In genomic region chr18:22349966-22350365, GRCh38 we compare ENCODE assay signal across 19 cellular contexts.
DNase-seq lines count a peak whose midpoint lies in the region; ATAC-seq, FAIRE-seq and TF ChIP-seq lines count a peak whose summit lies in the region.
"Had no signal": no experiment of that assay in that cellular context is flagged by ENCODE, and none has a peak within 500 bp of the region (broad histone marks: within the 10 kb centered on the region; RNA-seq: fewer than 3 reads in every experiment).

No MANE protein-coding gene starts in this region.

- ATAC-seq in activated naive CD8-positive, alpha-beta T cell treated with anti-CD3 and anti-CD28 coated beads, Interleukin-2, amount 50 U/mL, for 24 hours: no peak
- ATAC-seq in GM18861 (IDR thresholded peaks at IDR 0.05; ENCODE audit: unreplicated experiment): no peak
- ATAC-seq: A549; activated T-cell treated with anti-CD3 and anti-CD28 coated beads, Interleukin-2, amount 50 U/mL, for 4 hours; WTC11 had no signal

- H3K36me3 ChIP-seq in astrocyte (ENCODE audit: insufficient read depth, low read length): no peaks in the 10 kb centered on the region
- H3K36me3 ChIP-seq: SJSA1 had no signal

- no peaks in the 10 kb centered on the region for H4K20me1 ChIP-seq in astrocyte (ENCODE audit: insufficient read depth, low read length)

- no peaks in the 10 kb centered on the region for H3K9me3 ChIP-seq in astrocyte (ENCODE audit: insufficient read depth, low read depth, low read length)
- H3K9me3 ChIP-seq: A549, SJSA1 had no signal

- no peak overlapping the region for H3K9ac ChIP-seq in astrocyte (ENCODE audit: low read length)

- peaks cover 13% of the 10 kb centered on the region for H3K27me3 Mint-ChIP-seq in activated naive CD8-positive, alpha-beta T cell
- peaks cover 42% of the 10 kb centered on the region for H3K27me3 Mint-ChIP-seq in activated naive CD8-positive, alpha-beta T cell treated with anti-CD3 and anti-CD28 coated beads, Interleukin-2, amount 50 U/mL, for 24 hours
- peaks cover 41% of the 10 kb centered on the region for H3K27me3 Mint-ChIP-seq in astrocyte (ENCODE audit: low read depth, unreplicated experiment)
- H3K27me3 Mint-ChIP-seq in type B pancreatic cell: peaks cover 69% of the 10 kb centered on the region

- TF ChIP-seq CTCF in astrocyte (IDR thresholded peaks at IDR 0.05; ENCODE audit: insufficient read depth, low read depth, low read length) (no peak), type B pancreatic cell (conservative IDR thresholded peaks at IDR 0.05) (no peak)

- no peaks in the 10 kb centered on the region for H3K79me2 ChIP-seq in astrocyte (ENCODE audit: insufficient read depth, low read length)

- peak overlapping the region; percentile 88 for H3K4me2 ChIP-seq in astrocyte (ENCODE audit: low read length)
- H3K4me2 ChIP-seq: A549 had no signal

- peak overlapping the region; percentile 81 for H3K4me3 Mint-ChIP-seq in activated naive CD8-positive, alpha-beta T cell
- H3K4me3 Mint-ChIP-seq in activated naive CD8-positive, alpha-beta T cell treated with anti-CD3 and anti-CD28 coated beads, Interleukin-2, amount 50 U/mL, for 24 hours: no peak overlapping the region
- H3K4me3 Mint-ChIP-seq in astrocyte (ENCODE audit: unreplicated experiment): no peak overlapping the region
- peak overlapping the region; percentile 87 for H3K4me3 Mint-ChIP-seq in type B pancreatic cell
- H3K4me3 Mint-ChIP-seq: T-helper 2 cell treated with Interferon-gamma antibody and Interleukin-4, amounts not matched to agents 5 μg/mL and 100 μg/mL, for 36 hours had no signal

- peaks cover 28% of the 10 kb centered on the region for H3K4me1 Mint-ChIP-seq in activated naive CD8-positive, alpha-beta T cell (ENCODE audit: low read depth)
- peaks cover 39% of the 10 kb centered on the region for H3K4me1 Mint-ChIP-seq in activated naive CD8-positive, alpha-beta T cell treated with anti-CD3 and anti-CD28 coated beads, Interleukin-2, amount 50 U/mL, for 24 hours
- H3K4me1 Mint-ChIP-seq in astrocyte (ENCODE audit: low read depth, unreplicated experiment) (peaks cover 31% of the 10 kb centered on the region), type B pancreatic cell (ENCODE audit: unreplicated experiment) (peaks cover 48% of the 10 kb centered on the region)

- H3K4me1 ChIP-seq in astrocyte (ENCODE audit: insufficient read depth, low read length): peaks cover 46% of the 10 kb centered on the region

- H3K27ac ChIP-seq in astrocyte (ENCODE audit: low read depth, low read length): peak overlapping the region; percentile 52
- H3K27ac ChIP-seq: SJSA1 had no signal

- DNase-seq in activated naive CD8-positive, alpha-beta T cell treated with anti-CD3 and anti-CD28 coated beads, Interleukin-2, amount 50 U/mL, for 24 hours: no peak
- DNase-seq in astrocyte (ENCODE audit: low read depth) (peak; percentile 42), left kidney (ENCODE audit: low read depth, low spot score) (peak; percentile 19), type B pancreatic cell (ENCODE audit: extremely low spot score, unreplicated experiment) (no peak), NCI-H187 treated with DMSO at 0.1 percent for 48 hours (lab: John Stamatoyannopoulos, UW) (no peak), SIG-M5 treated with dmso at 0.1 percent for 504 hours (lab: John Stamatoyannopoulos, UW; ENCODE audit: unreplicated experiment) (no peak)
- DNase-seq: activated CD4-positive, alpha-beta memory T cell treated with anti-CD3 and anti-CD28 coated beads, Interleukin-2, amount 10 ng/mL, durations not matched to agents 7 days and 5 days; activated T-cell treated with anti-CD3 and anti-CD28 coated beads, Interleukin-2, amount 50 U/mL, for 4 hours; C1 segment of cervical spinal cord; effector CD8-positive, alpha-beta T cell; kidney glomerular epithelial cell; NCI-H1048; NCI-H526 had no signal

- no peaks in the 10 kb centered on the region for H3K36me3 Mint-ChIP-seq in activated naive CD8-positive, alpha-beta T cell
- H3K36me3 Mint-ChIP-seq in activated naive CD8-positive, alpha-beta T cell treated with anti-CD3 and anti-CD28 coated beads, Interleukin-2, amount 50 U/mL, for 24 hours (ENCODE audit: low read depth): no peaks in the 10 kb centered on the region
- H3K36me3 Mint-ChIP-seq in astrocyte (ENCODE audit: low read depth, unreplicated experiment): no peaks in the 10 kb centered on the region
- H3K36me3 Mint-ChIP-seq in type B pancreatic cell: no peaks in the 10 kb centered on the region
- H3K36me3 Mint-ChIP-seq: WTC11 had no signal

- no peak overlapping the region for H2AFZ ChIP-seq in astrocyte (ENCODE audit: low read depth, low read length)

- H3K9me3 Mint-ChIP-seq in activated naive CD8-positive, alpha-beta T cell (ENCODE audit: low read depth): no peaks in the 10 kb centered on the region
- H3K9me3 Mint-ChIP-seq in activated naive CD8-positive, alpha-beta T cell treated with anti-CD3 and anti-CD28 coated beads, Interleukin-2, amount 50 U/mL, for 24 hours: no peaks in the 10 kb centered on the region
- H3K9me3 Mint-ChIP-seq in astrocyte (ENCODE audit: unreplicated experiment) (peaks cover 1% of the 10 kb centered on the region), type B pancreatic cell (peaks cover 6% of the 10 kb centered on the region)
- H3K9me3 Mint-ChIP-seq: activated CD4-positive, alpha-beta memory T cell treated with anti-CD3 and anti-CD28 coated beads, Interleukin-2, amount 10 ng/mL, durations not matched to agents 7 days and 5 days; T-helper 2 cell treated with Interferon-gamma antibody and Interleukin-4, amounts not matched to agents 5 μg/mL and 100 μg/mL, for 36 hours; WTC11 had no signal

- FAIRE-seq in astrocyte (lab: Jason Lieb, UNC): no peak
- FAIRE-seq: A549 had no signal

- H3K4me3 ChIP-seq in astrocyte (ENCODE audit: insufficient read depth, low read depth, low read length): no peak overlapping the region
- H3K4me3 ChIP-seq: A549, SJSA1 had no signal

- H3K27ac Mint-ChIP-seq in activated naive CD8-positive, alpha-beta T cell: no peak overlapping the region
- no peak overlapping the region for H3K27ac Mint-ChIP-seq in activated naive CD8-positive, alpha-beta T cell treated with anti-CD3 and anti-CD28 coated beads, Interleukin-2, amount 50 U/mL, for 24 hours
- H3K27ac Mint-ChIP-seq in astrocyte (ENCODE audit: unreplicated experiment) (no peak overlapping the region), type B pancreatic cell (peak overlapping the region; percentile 89)
- H3K27ac Mint-ChIP-seq: activated CD4-positive, alpha-beta memory T cell treated with anti-CD3 and anti-CD28 coated beads, Interleukin-2, amount 10 ng/mL, durations not matched to agents 7 days and 5 days; T-helper 2 cell treated with Interferon-gamma antibody and Interleukin-4, amounts not matched to agents 5 μg/mL and 100 μg/mL, for 36 hours; WTC11 had no signal

- peaks cover 10% of the 10 kb centered on the region for H3K27me3 ChIP-seq in astrocyte (ENCODE audit: insufficient read depth, low read length)
- H3K27me3 ChIP-seq: SJSA1 had no signal

Comparison
In these comparisons a context has a peak if more than half of its experiments do, and no peak if none do; other contexts are left out.
1. H3K4me3 Mint-ChIP-seq: peak in activated naive CD8-positive, alpha-beta T cell (single experiment) and type B pancreatic cell (single experiment); none in activated naive CD8-positive, alpha-beta T cell treated with anti-CD3 and anti-CD28 coated beads, Interleukin-2, amount 50 U/mL, for 24 hours (single experiment) and astrocyte (single experiment).
2. DNase-seq: peak in astrocyte (single experiment) and left kidney (single experiment); none in activated naive CD8-positive, alpha-beta T cell treated with anti-CD3 and anti-CD28 coated beads, Interleukin-2, amount 50 U/mL, for 24 hours (single experiment), type B pancreatic cell (single experiment), NCI-H187 treated with DMSO at 0.1 percent for 48 hours (single experiment) and SIG-M5 treated with dmso at 0.1 percent for 504 hours (single experiment).